ENCODE assay signal across 2 cellular contexts in the genomic region with DNA sequence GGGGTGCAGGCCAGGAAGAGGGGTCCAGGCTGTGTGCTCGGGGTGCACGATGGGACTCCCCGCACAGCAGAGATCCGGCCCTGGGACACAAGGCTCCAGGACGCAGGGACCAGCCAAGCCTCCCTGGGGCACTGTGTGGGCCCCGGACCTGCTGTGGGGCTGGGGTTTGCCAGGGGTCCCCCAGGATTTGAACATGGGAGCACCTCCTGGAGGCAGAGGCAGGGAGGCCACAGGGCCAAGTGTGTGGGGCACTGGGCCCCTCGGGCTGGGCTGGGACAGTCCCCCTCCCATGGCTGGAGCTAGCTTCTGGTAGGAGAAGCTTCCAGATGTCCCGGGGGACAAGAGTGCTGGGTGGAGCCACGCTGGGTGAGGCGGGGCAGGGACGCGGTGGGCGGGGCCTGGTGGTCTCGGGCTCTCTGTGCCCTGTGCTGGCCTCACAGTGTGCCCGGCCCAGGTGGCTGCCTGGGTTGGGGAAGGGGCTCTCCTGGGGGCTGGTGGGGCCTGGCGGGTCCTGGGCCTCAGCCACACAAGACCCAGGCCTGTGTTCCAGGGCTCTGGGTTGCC.
A peak's percentile ranks its signal among the peaks of the same experiment; 100 is the strongest.
TF ChIP-seq lines count a peak whose summit lies in the region.

No MANE protein-coding gene starts in this region.

TF ChIP-seq in SK-N-SH, 30 proteins besides CTCF, POLR2A, EP300 and RAD21 (continued from another document):
- no peak for TF ChIP-seq YY1 (IDR thresholded peaks at IDR 0.05; ENCODE audit: low read depth)

TF ChIP-seq in K562, 482 proteins besides CTCF, POLR2A, EP300 and RAD21 (continued from another document):
- TF ChIP-seq FOXP1 (CRISPR knock-in tag; IDR thresholded peaks at IDR 0.05) (no peak), ZNF431 (CRISPR knock-in tag; IDR thresholded peaks at IDR 0.05) (no peak), ZNF717 (CRISPR knock-in tag; IDR thresholded peaks at IDR 0.05) (no peak), CBX3 (IDR thresholded peaks at IDR 0.05; ENCODE audit: borderline replicate concordance in 1 of 2, low read length in 2 of 2) (no peak), PCBP1 (IDR thresholded peaks at IDR 0.05; ENCODE audit: low read depth, low read length, poor library complexity, severe bottlenecking) (no peak), ZNF764 (CRISPR knock-in tag; IDR thresholded peaks at IDR 0.05; ENCODE audit: low read depth) (no peak), ZNF668 (CRISPR knock-in tag; IDR thresholded peaks at IDR 0.05) (no peak), KLF13 (tag; IDR thresholded peaks at IDR 0.05; ENCODE audit: borderline replicate concordance, low read depth) (no peak), RBFOX2 (IDR thresholded peaks at IDR 0.05; ENCODE audit: low read depth, low read length) (0 out of 2 replicates have a peak, but pooled peaks have one; percentile 7), ZNF354B (CRISPR knock-in tag; IDR thresholded peaks at IDR 0.05) (no peak), ZBTB7A (IDR thresholded peaks at IDR 0.05; ENCODE audit: borderline replicate concordance, control insufficient read depth, low read depth, low read length) (peak; percentile 23; the same call in 1 of the 2 replicates), BDP1 (IDR thresholded peaks at IDR 0.05; ENCODE audit: insufficient read depth, insufficient read length) (no peak), MTA3 (IDR thresholded peaks at IDR 0.05; ENCODE audit: borderline replicate concordance) (no peak), HMG20B (CRISPR knock-in tag; IDR thresholded peaks at IDR 0.05) (no peak), ZSCAN29 (IDR thresholded peaks at IDR 0.05) (no peak)
- TF ChIP-seq, protein P1, sequence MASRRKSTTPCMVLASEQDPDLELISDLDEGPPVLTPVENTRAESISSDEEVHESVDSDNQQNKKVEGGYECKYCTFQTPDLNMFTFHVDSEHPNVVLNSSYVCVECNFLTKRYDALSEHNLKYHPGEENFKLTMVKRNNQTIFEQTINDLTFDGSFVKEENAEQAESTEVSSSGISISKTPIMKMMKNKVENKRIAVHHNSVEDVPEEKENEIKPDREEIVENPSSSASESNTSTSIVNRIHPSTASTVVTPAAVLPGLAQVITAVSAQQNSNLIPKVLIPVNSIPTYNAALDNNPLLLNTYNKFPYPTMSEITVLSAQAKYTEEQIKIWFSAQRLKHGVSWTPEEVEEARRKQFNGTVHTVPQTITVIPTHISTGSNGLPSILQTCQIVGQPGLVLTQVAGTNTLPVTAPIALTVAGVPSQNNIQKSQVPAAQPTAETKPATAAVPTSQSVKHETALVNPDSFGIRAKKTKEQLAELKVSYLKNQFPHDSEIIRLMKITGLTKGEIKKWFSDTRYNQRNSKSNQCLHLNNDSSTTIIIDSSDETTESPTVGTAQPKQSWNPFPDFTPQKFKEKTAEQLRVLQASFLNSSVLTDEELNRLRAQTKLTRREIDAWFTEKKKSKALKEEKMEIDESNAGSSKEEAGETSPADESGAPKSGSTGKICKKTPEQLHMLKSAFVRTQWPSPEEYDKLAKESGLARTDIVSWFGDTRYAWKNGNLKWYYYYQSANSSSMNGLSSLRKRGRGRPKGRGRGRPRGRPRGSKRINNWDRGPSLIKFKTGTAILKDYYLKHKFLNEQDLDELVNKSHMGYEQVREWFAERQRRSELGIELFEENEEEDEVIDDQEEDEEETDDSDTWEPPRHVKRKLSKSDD (conservative IDR thresholded peaks at IDR 0.05; ENCODE audit: low read length) = no peak
- TF ChIP-seq, protein P2, sequence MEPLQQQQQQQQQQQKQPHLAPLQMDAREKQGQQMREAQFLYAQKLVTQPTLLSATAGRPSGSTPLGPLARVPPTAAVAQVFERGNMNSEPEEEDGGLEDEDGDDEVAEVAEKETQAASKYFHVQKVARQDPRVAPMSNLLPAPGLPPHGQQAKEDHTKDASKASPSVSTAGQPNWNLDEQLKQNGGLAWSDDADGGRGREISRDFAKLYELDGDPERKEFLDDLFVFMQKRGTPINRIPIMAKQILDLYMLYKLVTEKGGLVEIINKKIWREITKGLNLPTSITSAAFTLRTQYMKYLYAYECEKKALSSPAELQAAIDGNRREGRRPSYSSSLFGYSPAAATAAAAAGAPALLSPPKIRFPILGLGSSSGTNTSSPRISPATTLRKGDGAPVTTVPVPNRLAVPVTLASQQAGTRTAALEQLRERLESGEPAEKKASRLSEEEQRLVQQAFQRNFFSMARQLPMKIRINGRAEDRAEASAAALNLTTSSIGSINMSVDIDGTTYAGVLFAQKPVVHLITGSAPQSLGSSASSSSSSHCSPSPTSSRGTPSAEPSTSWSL (CRISPR knock-in tag; IDR thresholded peaks at IDR 0.05; ENCODE audit: borderline replicate concordance) = no peak
- TF ChIP-seq, protein P3, sequence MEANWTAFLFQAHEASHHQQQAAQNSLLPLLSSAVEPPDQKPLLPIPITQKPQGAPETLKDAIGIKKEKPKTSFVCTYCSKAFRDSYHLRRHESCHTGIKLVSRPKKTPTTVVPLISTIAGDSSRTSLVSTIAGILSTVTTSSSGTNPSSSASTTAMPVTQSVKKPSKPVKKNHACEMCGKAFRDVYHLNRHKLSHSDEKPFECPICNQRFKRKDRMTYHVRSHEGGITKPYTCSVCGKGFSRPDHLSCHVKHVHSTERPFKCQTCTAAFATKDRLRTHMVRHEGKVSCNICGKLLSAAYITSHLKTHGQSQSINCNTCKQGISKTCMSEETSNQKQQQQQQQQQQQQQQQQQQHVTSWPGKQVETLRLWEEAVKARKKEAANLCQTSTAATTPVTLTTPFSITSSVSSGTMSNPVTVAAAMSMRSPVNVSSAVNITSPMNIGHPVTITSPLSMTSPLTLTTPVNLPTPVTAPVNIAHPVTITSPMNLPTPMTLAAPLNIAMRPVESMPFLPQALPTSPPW (CRISPR knock-in tag; IDR thresholded peaks at IDR 0.05) = no peak
- TF ChIP-seq, protein P4, sequence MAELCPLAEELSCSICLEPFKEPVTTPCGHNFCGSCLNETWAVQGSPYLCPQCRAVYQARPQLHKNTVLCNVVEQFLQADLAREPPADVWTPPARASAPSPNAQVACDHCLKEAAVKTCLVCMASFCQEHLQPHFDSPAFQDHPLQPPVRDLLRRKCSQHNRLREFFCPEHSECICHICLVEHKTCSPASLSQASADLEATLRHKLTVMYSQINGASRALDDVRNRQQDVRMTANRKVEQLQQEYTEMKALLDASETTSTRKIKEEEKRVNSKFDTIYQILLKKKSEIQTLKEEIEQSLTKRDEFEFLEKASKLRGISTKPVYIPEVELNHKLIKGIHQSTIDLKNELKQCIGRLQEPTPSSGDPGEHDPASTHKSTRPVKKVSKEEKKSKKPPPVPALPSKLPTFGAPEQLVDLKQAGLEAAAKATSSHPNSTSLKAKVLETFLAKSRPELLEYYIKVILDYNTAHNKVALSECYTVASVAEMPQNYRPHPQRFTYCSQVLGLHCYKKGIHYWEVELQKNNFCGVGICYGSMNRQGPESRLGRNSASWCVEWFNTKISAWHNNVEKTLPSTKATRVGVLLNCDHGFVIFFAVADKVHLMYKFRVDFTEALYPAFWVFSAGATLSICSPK (IDR thresholded peaks at IDR 0.05; ENCODE audit: borderline replicate concordance) = no peak
- TF ChIP-seq, protein P5, sequence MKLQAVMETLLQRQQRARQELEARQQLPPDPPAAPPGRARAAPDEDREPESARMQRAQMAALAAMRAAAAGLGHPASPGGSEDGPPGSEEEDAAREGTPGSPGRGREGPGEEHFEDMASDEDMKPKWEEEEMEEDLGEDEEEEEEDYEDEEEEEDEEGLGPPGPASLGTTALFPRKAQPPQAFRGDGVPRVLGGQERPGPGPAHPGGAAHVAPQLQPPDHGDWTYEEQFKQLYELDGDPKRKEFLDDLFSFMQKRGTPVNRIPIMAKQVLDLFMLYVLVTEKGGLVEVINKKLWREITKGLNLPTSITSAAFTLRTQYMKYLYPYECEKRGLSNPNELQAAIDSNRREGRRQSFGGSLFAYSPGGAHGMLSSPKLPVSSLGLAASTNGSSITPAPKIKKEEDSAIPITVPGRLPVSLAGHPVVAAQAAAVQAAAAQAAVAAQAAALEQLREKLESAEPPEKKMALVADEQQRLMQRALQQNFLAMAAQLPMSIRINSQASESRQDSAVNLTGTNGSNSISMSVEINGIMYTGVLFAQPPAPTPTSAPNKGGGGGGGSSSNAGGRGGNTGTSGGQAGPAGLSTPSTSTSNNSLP (IDR thresholded peaks at IDR 0.05; ENCODE audit: borderline replicate concordance, low read depth, low read length) = no peak
- TF ChIP-seq, protein P6, sequence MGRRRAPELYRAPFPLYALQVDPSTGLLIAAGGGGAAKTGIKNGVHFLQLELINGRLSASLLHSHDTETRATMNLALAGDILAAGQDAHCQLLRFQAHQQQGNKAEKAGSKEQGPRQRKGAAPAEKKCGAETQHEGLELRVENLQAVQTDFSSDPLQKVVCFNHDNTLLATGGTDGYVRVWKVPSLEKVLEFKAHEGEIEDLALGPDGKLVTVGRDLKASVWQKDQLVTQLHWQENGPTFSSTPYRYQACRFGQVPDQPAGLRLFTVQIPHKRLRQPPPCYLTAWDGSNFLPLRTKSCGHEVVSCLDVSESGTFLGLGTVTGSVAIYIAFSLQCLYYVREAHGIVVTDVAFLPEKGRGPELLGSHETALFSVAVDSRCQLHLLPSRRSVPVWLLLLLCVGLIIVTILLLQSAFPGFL (CRISPR knock-in tag; IDR thresholded peaks at IDR 0.05) = no peak
